In the genomic region with DNA sequence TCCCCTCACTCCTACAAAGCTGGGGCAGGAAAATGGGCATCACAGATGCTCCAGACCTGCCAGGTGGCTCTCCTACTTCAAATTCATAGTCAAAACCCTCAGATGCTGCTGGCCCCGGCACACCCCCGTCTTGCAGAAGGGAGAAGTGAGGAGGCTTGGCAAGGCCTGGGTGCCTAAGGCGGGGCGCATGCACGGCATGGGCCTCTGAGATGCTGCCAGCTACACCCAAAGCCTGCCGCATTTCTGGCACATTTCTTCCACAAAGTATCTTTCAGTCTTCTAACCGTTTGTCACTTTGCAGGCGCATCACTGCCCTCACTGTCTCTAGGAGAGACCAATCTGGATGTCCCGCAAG, we compare ENCODE assay signal across 9 cellular contexts. TPM values are rescaled to one million over a fixed set of nuclear protein-coding genes. Genes with fewer than 3 reads are reported as not detected.
DNase-seq lines count a peak whose midpoint lies in the region; ATAC-seq and TF ChIP-seq lines count a peak whose summit lies in the region.
"Had no signal": no experiment of that assay in that cellular context is flagged by ENCODE, and none has a peak within 500 bp of the region (broad histone marks: within the 10 kb centered on the region; RNA-seq: fewer than 3 reads in every experiment).

No MANE protein-coding gene starts in this region.

- no peak for TF ChIP-seq CTCF in brain microvascular endothelial cell (IDR thresholded peaks at IDR 0.05; ENCODE audit: low read depth, low read length, missing control alignments)
- no peak for TF ChIP-seq CTCF in upper lobe of left lung (IDR thresholded peaks at IDR 0.05)

- peaks cover 80 to 87% of the 10 kb centered on the region in 2 donors for H3K4me1 ChIP-seq in naive thymus-derived CD4-positive, alpha-beta T cell (ENCODE audit: control insufficient read depth in 2 of 2, insufficient read depth in 2 of 2, low read length in 2 of 2)
- H3K4me1 ChIP-seq in upper lobe of left lung, result peaks cover 66 to 75% (median 73%) of the 10 kb centered on the region in 4 donors

- CTCF ChIA-PET in naive thymus-derived CD4-positive, alpha-beta T cell (lab: Charles Lee), result interaction anchor here (3.3 kb wide), 1 partner anchor 21 kb away, joined by 15 read pairs; no protein-coding TSS in a partner anchor

- H3K4me1 Mint-ChIP-seq in activated naive CD4-positive, alpha-beta T cell treated with anti-CD3 and anti-CD28 coated beads, Interleukin-2, amount 50 U/mL, for 24 hours, result peaks cover 97% of the 10 kb centered on the region
- peaks cover 72 to 100% (median 96%) of the 10 kb centered on the region in 7 donors for H3K4me1 Mint-ChIP-seq in naive thymus-derived CD4-positive, alpha-beta T cell

- no peaks in the 10 kb centered on the region for H3K9me3 Mint-ChIP-seq in activated naive CD4-positive, alpha-beta T cell treated with anti-CD3 and anti-CD28 coated beads, Interleukin-2, amount 50 U/mL, for 24 hours
- H3K9me3 Mint-ChIP-seq in naive thymus-derived CD4-positive, alpha-beta T cell, result no peaks in the 10 kb centered on the region
- H3K9me3 Mint-ChIP-seq: neural progenitor cell had no signal

- 75 to 78% methylated on average over 8 to 9 of the region's 9 CpGs for WGBS in upper lobe of left lung, 2 donors

- H3K27ac Mint-ChIP-seq in activated naive CD4-positive, alpha-beta T cell treated with anti-CD3 and anti-CD28 coated beads, Interleukin-2, amount 50 U/mL, for 24 hours, result peak overlapping the region; percentile 67
- peak overlapping the region; percentile 82 to 95 (median 90) for H3K27ac Mint-ChIP-seq in naive thymus-derived CD4-positive, alpha-beta T cell
- H3K27ac Mint-ChIP-seq: neural progenitor cell had no signal

- no peak for DNase-seq in activated naive CD4-positive, alpha-beta T cell treated with Interleukin-2 at 50 U/mL for 16 hours
- DNase-seq in brain microvascular endothelial cell (no peak), upper lobe of left lung (no peak), AML-193 (lab: John Stamatoyannopoulos, UW) (no peak), amniotic stem cell (lab: John Stamatoyannopoulos, UW) (no peak)
- DNase-seq in naive thymus-derived CD4-positive, alpha-beta T cell, result no peak

- H3K36me3 ChIP-seq in brain microvascular endothelial cell (replicated peaks) (peaks cover 79% of the 10 kb centered on the region), upper lobe of left lung (peaks cover 26 to 96% (median 69%) of the 10 kb centered on the region in 4 donors)
- peaks cover 9 to 77% (median 44%) of the 10 kb centered on the region in 3 experiments for H3K36me3 ChIP-seq in naive thymus-derived CD4-positive, alpha-beta T cell (ENCODE audit: control insufficient read depth in 2 of 3, insufficient read depth in 3 of 3, low read length in 3 of 3)
- H3K36me3 ChIP-seq: neural progenitor cell had no signal

- in situ Hi-C loops in brain microvascular endothelial cell (cut with HindIII; ENCODE audit: low pct_ligation_motif_present, low sequenced_read_pairs), result no loop called here

- H3K27me3 Mint-ChIP-seq in activated naive CD4-positive, alpha-beta T cell treated with anti-CD3 and anti-CD28 coated beads, Interleukin-2, amount 50 U/mL, for 24 hours, result no peaks in the 10 kb centered on the region
- no peaks in the 10 kb centered on the region for H3K27me3 Mint-ChIP-seq in naive thymus-derived CD4-positive, alpha-beta T cell

- H3K9me3 ChIP-seq in naive thymus-derived CD4-positive, alpha-beta T cell (ENCODE audit: control insufficient read depth in 2 of 3, low read length in 3 of 3), result no peaks in the 10 kb centered on the region
- no peaks in the 10 kb centered on the region for H3K9me3 ChIP-seq in upper lobe of left lung

- peak overlapping the region; percentile 55 for H3K4me3 Mint-ChIP-seq in activated naive CD4-positive, alpha-beta T cell treated with anti-CD3 and anti-CD28 coated beads, Interleukin-2, amount 50 U/mL, for 24 hours
- peak overlapping the region in 5 of 10 donors; percentile 21 to 79 (median 55) for H3K4me3 Mint-ChIP-seq in naive thymus-derived CD4-positive, alpha-beta T cell
- H3K4me3 Mint-ChIP-seq: neural progenitor cell had no signal

- no peak for TF ChIP-seq POLR2A in upper lobe of left lung (IDR thresholded peaks at IDR 0.05)

- TF ChIP-seq EP300 in upper lobe of left lung (IDR thresholded peaks at IDR 0.05), result no peak

- POLR2A ChIA-PET in naive thymus-derived CD4-positive, alpha-beta T cell (lab: Charles Lee), result interaction anchor here (8.0 to 19.0 kb wide), 2 partner anchors 12 to 25 kb away, joined by 124 to 341 read pairs; partner anchors contain the start of gene WDR1

- no peak for ATAC-seq in naive thymus-derived CD4-positive, alpha-beta T cell
- peak in 1 of 2 donors; percentile 1 for ATAC-seq in upper lobe of left lung (ENCODE audit: low FRiP score in 2 of 2)
- no peak for ATAC-seq in HG02642 (IDR thresholded peaks at IDR 0.05; ENCODE audit: poor library complexity, unreplicated experiment)

- H3K27me3 ChIP-seq in brain microvascular endothelial cell (replicated peaks), result no peaks in the 10 kb centered on the region
- no peaks in the 10 kb centered on the region for H3K27me3 ChIP-seq in naive thymus-derived CD4-positive, alpha-beta T cell (ENCODE audit: control insufficient read depth in 2 of 2, insufficient read depth in 2 of 2, low read length in 2 of 2)
- no peaks in the 10 kb centered on the region for H3K27me3 ChIP-seq in upper lobe of left lung
- H3K27me3 ChIP-seq: neural progenitor cell had no signal

- H3K27ac ChIP-seq in brain microvascular endothelial cell (peak overlapping the region; percentile 93), upper lobe of left lung (peak overlapping the region; percentile 62 to 84 (median 80))
- H3K27ac ChIP-seq in naive thymus-derived CD4-positive, alpha-beta T cell (ENCODE audit: low read depth, low read length), result peak overlapping the region; percentile 67
- H3K27ac ChIP-seq: neural progenitor cell had no signal

- peaks cover 13% of the 10 kb centered on the region for H3K36me3 Mint-ChIP-seq in activated naive CD4-positive, alpha-beta T cell treated with anti-CD3 and anti-CD28 coated beads, Interleukin-2, amount 50 U/mL, for 24 hours
- peaks cover 7 to 58% (median 19%) of the 10 kb centered on the region in 5 donors for H3K36me3 Mint-ChIP-seq in naive thymus-derived CD4-positive, alpha-beta T cell

- H3K4me3 ChIP-seq in brain microvascular endothelial cell (ENCODE audit: low read depth, low read length) (no peak overlapping the region), upper lobe of left lung (no peak overlapping the region)
- no peak overlapping the region for H3K4me3 ChIP-seq in naive thymus-derived CD4-positive, alpha-beta T cell (ENCODE audit: low read length)
- H3K4me3 ChIP-seq: neural progenitor cell had no signal

- intact Hi-C loops in naive thymus-derived CD4-positive, alpha-beta T cell (cut with micrococcal nuclease), result loop anchor here (1.0 to 10.0 kb wide), 10 partner anchors 7 to 438 kb away; partner anchors contain the start of genes WDR1 (in 1 of the 2) and ZNF518B (in 1 of the 2)

RNA-seq across cellular contexts. Expression of gene WDR1, which starts 19.6 kb away (rescaled TPM):
- total RNA-seq in naive thymus-derived CD4-positive, alpha-beta T cell, result 100 to 1,000 TPM; 242 to 470 (median 330) TPM
- 100 to 1,000 TPM; 268 to 412 TPM for polyA plus RNA-seq in naive thymus-derived CD4-positive, alpha-beta T cell
- 100 to 1,000 TPM; 135 to 307 (median 183) TPM for total RNA-seq in upper lobe of left lung
